14 cellular contexts compared by ENCODE assay signal in the genomic region with DNA sequence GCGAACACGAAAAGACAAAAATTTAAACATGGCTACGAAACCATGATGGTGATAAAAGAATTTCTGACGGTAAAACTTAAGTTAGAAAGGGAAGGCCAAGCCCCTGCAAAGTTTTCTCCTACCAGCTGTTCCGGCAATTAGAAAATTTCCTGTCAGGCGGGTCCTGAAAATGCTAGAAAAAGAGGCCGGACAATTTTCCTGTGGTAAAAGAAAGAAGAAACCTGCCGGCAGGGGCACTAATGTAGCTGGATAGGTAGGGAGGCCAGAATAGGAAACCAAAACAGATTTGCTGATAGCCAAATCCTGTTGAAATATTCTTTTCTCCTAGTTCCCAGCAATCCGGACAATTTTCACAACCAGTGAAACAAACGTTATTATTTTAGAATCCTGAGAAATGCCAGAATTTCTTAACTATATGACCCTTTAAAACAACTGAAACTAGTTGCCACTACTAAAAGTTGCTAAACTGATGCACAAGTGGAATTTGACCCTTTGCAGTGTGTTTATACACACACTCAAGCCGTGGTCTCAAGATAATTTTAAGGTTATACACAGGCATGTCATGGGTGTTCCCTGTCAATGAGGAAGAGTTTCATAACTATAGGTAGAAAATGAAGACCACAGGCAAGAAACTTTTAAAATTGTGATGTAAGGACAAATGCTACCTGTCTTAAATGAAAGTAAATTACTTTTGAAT. TPM values are rescaled to one million over a fixed set of nuclear protein-coding genes. Genes with fewer than 3 reads are reported as not detected.
DNase-seq lines count a peak whose midpoint lies in the region; ATAC-seq, FAIRE-seq and TF ChIP-seq lines count a peak whose summit lies in the region.
"Had no signal": no experiment of that assay in that cellular context is flagged by ENCODE, and none has a peak within 500 bp of the region (broad histone marks: within the 10 kb centered on the region; RNA-seq: fewer than 3 reads in every experiment).

No MANE protein-coding gene starts in this region.

- H3K27ac ChIP-seq in pancreas = peak overlapping the region in 3 of 4 donors; percentile 11 to 62 (median 34)
- no peak overlapping the region for H3K27ac ChIP-seq in OCI-LY7 (ENCODE audit: low read depth, low read length, poor library complexity, severe bottlenecking)

- H3K27me3 ChIP-seq in adipocyte (replicated peaks; ENCODE audit: control insufficient read depth, insufficient read depth, low read length) = no peaks in the 10 kb centered on the region
- peaks cover 0 to 4% (median 0%) of the 10 kb centered on the region in 4 donors for H3K27me3 ChIP-seq in pancreas

- H3K9me2 ChIP-seq in OCI-LY7 (ENCODE audit: insufficient read depth, low read length) = no peaks in the 10 kb centered on the region

- H3K4me2 ChIP-seq in OCI-LY7 (ENCODE audit: low read length) = no peak overlapping the region

- H3K27me3 Mint-ChIP-seq in stimulated activated naive CD8-positive, alpha-beta T cell treated with anti-CD3 and anti-CD28 coated beads, Interleukin-15, amount 100 ng/mL, for 72 hours = no peaks in the 10 kb centered on the region
- H3K27me3 Mint-ChIP-seq: activated CD4-positive, alpha-beta T cell treated with anti-CD3 and anti-CD28 coated beads for 36 hours had no signal

- H3K4me3 Mint-ChIP-seq in stimulated activated naive CD8-positive, alpha-beta T cell treated with anti-CD3 and anti-CD28 coated beads, Interleukin-15, amount 100 ng/mL, for 72 hours = peak overlapping the region in 1 of 2 donors; percentile 26
- H3K4me3 Mint-ChIP-seq: activated CD4-positive, alpha-beta T cell treated with anti-CD3 and anti-CD28 coated beads for 36 hours; H9 had no signal

- 41 to 52% methylated on average over 11 of the region's 11 CpGs for WGBS in pancreas, 2 donors

- H3K4me1 ChIP-seq in adipocyte (ENCODE audit: control insufficient read depth, insufficient read depth, low read length) (peaks cover 25% of the 10 kb centered on the region), pancreas (peaks cover 0 to 12% (median 6%) of the 10 kb centered on the region in 3 donors), OCI-LY7 (ENCODE audit: insufficient read depth, low read length, poor library complexity, severe bottlenecking) (no peaks in the 10 kb centered on the region)

- no peaks in the 10 kb centered on the region for H3K9me3 ChIP-seq in adipocyte (ENCODE audit: control insufficient read depth, low read length)
- H3K9me3 ChIP-seq in pancreas = no peaks in the 10 kb centered on the region
- H3K9me3 ChIP-seq in OCI-LY7 (ENCODE audit: low read length) = no peaks in the 10 kb centered on the region

- ATAC-seq in left ventricle myocardium superior = peak; percentile 27
- ATAC-seq in pancreas = peak in 3 of 4 donors; percentile 58 to 70 (median 66)
- no peak for ATAC-seq in HG02884 (IDR thresholded peaks at IDR 0.05; ENCODE audit: unreplicated experiment)
- no peak for ATAC-seq in GM18867 (IDR thresholded peaks at IDR 0.05; ENCODE audit: unreplicated experiment)
- ATAC-seq in stimulated activated naive CD8-positive, alpha-beta T cell treated with anti-CD3 and anti-CD28 coated beads, Interleukin-15, amount 100 ng/mL, for 72 hours = no peak
- ATAC-seq: activated CD4-positive, alpha-beta T cell treated with anti-CD3 and anti-CD28 coated beads for 36 hours; SK-N-SH treated with all-trans-retinoic acid at 6 μM for 48 hours had no signal

- H3K9me3 Mint-ChIP-seq in stimulated activated naive CD8-positive, alpha-beta T cell treated with anti-CD3 and anti-CD28 coated beads, Interleukin-15, amount 100 ng/mL, for 72 hours = no peaks in the 10 kb centered on the region

- no peak for FAIRE-seq in pancreas (lab: Jason Lieb, UNC)

- CTCF ChIA-PET in OCI-LY7 (lab: Charles Lee; ENCODE audit: unreplicated experiment) = no interaction called here

- no peaks in the 10 kb centered on the region for H3K79me2 ChIP-seq in OCI-LY7 (ENCODE audit: insufficient read depth, low read depth, low read length)

- H3K27ac Mint-ChIP-seq in stimulated activated naive CD8-positive, alpha-beta T cell treated with anti-CD3 and anti-CD28 coated beads, Interleukin-15, amount 100 ng/mL, for 72 hours = no peak overlapping the region
- H3K27ac Mint-ChIP-seq: activated CD4-positive, alpha-beta T cell treated with anti-CD3 and anti-CD28 coated beads for 36 hours had no signal

- no peak for TF ChIP-seq CTCF in pancreas (IDR thresholded peaks at IDR 0.05)
- no peak for TF ChIP-seq CTCF in OCI-LY7 (conservative IDR thresholded peaks at IDR 0.05; ENCODE audit: low read length)

- H3K4me3 ChIP-seq in adipocyte (ENCODE audit: low read length) = no peak overlapping the region
- H3K4me3 ChIP-seq in pancreas = peak overlapping the region in 1 of 4 donors; percentile 5
- no peak overlapping the region for H3K4me3 ChIP-seq in OCI-LY7 (ENCODE audit: low read depth, low read length, poor library complexity, severe bottlenecking)

- POLR2A ChIA-PET in OCI-LY7 (lab: Charles Lee) = no interaction called here

- BruUV-seq in OCI-LY7 (replicated peaks; lab: Mats Ljungman, UMichigan) = no TSS peak

- H2AFZ ChIP-seq in OCI-LY7 (ENCODE audit: low read length) = no peak overlapping the region

- DNase-seq in AG20443 (ENCODE audit: low spot score) = peak; percentile 17
- DNase-seq in adipocyte (ENCODE audit: low read depth) = no peak
- no peak for DNase-seq in left ventricle myocardium superior
- DNase-seq in pancreas = peak in 2 of 6 donors; percentile 5 to 43
- DNase-seq in stimulated activated naive CD8-positive, alpha-beta T cell treated with anti-CD3 and anti-CD28 coated beads, Interleukin-15, amount 100 ng/mL, for 72 hours = no peak
- no peak for DNase-seq in OCI-LY7 (ENCODE audit: low spot score)
- DNase-seq: activated CD4-positive, alpha-beta T cell treated with anti-CD3 and anti-CD28 coated beads for 36 hours; activated gamma-delta T cell; AML-193; H9; Kasumi-1 had no signal

- H3K9ac ChIP-seq in adipocyte (ENCODE audit: low read length) = peak overlapping the region; percentile 31

- intact Hi-C loops in left ventricle myocardium superior (cut with micrococcal nuclease) (no loop called here), pancreas (cut with DNase I) (no loop called here), OCI-LY7 (cut with micrococcal nuclease; ENCODE audit: unreplicated experiment) (no loop called here)

- H3K4me1 Mint-ChIP-seq in stimulated activated naive CD8-positive, alpha-beta T cell treated with anti-CD3 and anti-CD28 coated beads, Interleukin-15, amount 100 ng/mL, for 72 hours = peaks cover 27% of the 10 kb centered on the region

- H4K20me1 ChIP-seq in OCI-LY7 (ENCODE audit: insufficient read depth, low read length) = no peaks in the 10 kb centered on the region

- H3K36me3 ChIP-seq in adipocyte (ENCODE audit: control insufficient read depth, insufficient read depth, low read length, severe bottlenecking) = no peaks in the 10 kb centered on the region
- H3K36me3 ChIP-seq in pancreas = no peaks in the 10 kb centered on the region
- no peaks in the 10 kb centered on the region; the same call in 1 of the 2 replicates for H3K36me3 ChIP-seq in OCI-LY7 (ENCODE audit: insufficient read depth, low read length)

RNA-seq across cellular contexts. Expression of gene RPS6KA3, which starts 47.8 kb away (rescaled TPM):
- total RNA-seq in left ventricle myocardium superior = 35.6 TPM
- total RNA-seq in pancreas = 10 to 100 TPM; 15.0 to 29.8 (median 18.9) TPM
- polyA plus RNA-seq in pancreas = 10 to 100 TPM in 1 of 2 donors, 1 to 10 TPM in 1; 4.8 to 15.0 TPM
- total RNA-seq in OCI-LY7 (2014; rRNA removed; shearing (Covaris generic)) = 14.2 and 21.6 TPM in 2 replicates
- total RNA-seq in OCI-LY7 (2022) = 34.3 and 35.4 TPM in 2 replicates

Comparison
In these comparisons a context has a peak if more than half of its experiments do, and no peak if none do; other contexts are left out.
1. ATAC-seq: peak in left ventricle myocardium superior (single experiment) and pancreas (3 of 4); none in HG02884 (single experiment), GM18867 (single experiment) and stimulated activated naive CD8-positive, alpha-beta T cell treated with anti-CD3 and anti-CD28 coated beads, Interleukin-15, amount 100 ng/mL, for 72 hours (single experiment).